Comparison of ENCODE assay signal across 25 cellular contexts in genomic region chr6:136873733-136874132, GRCh38. TPM values are rescaled to one million over a fixed set of nuclear protein-coding genes. Genes with fewer than 3 reads are reported as not detected.
DNase-seq lines count a peak whose midpoint lies in the region; ATAC-seq and TF ChIP-seq lines count a peak whose summit lies in the region.
"Had no signal": no experiment of that assay in that cellular context is flagged by ENCODE, and none has a peak within 500 bp of the region (broad histone marks: within the 10 kb centered on the region; RNA-seq: fewer than 3 reads in every experiment).

No MANE protein-coding gene starts in this region.

- no peak for TF ChIP-seq EP300 in SK-N-SH (IDR thresholded peaks at IDR 0.05; ENCODE audit: borderline replicate concordance in 1 of 2, low read depth in 1 of 2, low read length in 1 of 2)

- DNase-seq in Caki2 (ENCODE audit: low read depth) (peak; percentile 14), amniotic epithelial cell (ENCODE audit: low read depth) (peak; percentile 34), fibroblast of the aortic adventitia (ENCODE audit: low read depth) (peak; percentile 20), NCI-H2171 (lab: John Stamatoyannopoulos, UW) (no peak), SK-N-SH (no peak)
- DNase-seq: activated CD4-positive, alpha-beta T cell treated with anti-CD3 and anti-CD28 coated beads for 36 hours; body of pancreas; EL; hippocampal formation; lower lobe of right lung; MV-4-11; NCI-H187; NCI-H510A treated with DMSO at 0.1 percent for 48 hours; stimulated activated CD4-positive, alpha-beta T cell treated with anti-CD3 and anti-CD28 coated beads, Interleukin-12 subunit alpha, Interleukin-12 subunit beta, amount 100 ng/mL, for 4 hours; substantia nigra had no signal

- H3K4me3 ChIP-seq in HEK293 (ENCODE audit: low read depth, low read length): no peak overlapping the region
- no peak overlapping the region for H3K4me3 ChIP-seq in fibroblast of the aortic adventitia (ENCODE audit: low read depth, low read length)
- H3K4me3 ChIP-seq in SK-N-SH (ENCODE audit: low read depth in 2 of 2, low read length in 1 of 2): no peak overlapping the region
- H3K4me3 ChIP-seq: body of pancreas, lower lobe of right lung had no signal

- 91% methylated on average over 3 of the region's 3 CpGs for WGBS in SK-N-SH (ENCODE audit: low lambda C conversion rate)

- TF ChIP-seq RAD21 in SK-N-SH (IDR thresholded peaks at IDR 0.05; ENCODE audit: low read length): no peak

- no peak overlapping the region for H2AFZ ChIP-seq in SK-N-SH (ENCODE audit: low read depth)

- H3K36me3 ChIP-seq in HEK293 (ENCODE audit: control insufficient read depth in 2 of 2, insufficient read depth in 1 of 2, low read length in 2 of 2) (peaks cover 0 to 17% of the 10 kb centered on the region in 2 experiments; a peak in 2 of 3 replicates), SK-N-SH (replicated peaks in 1 of 2; ENCODE audit: control insufficient read depth in 1 of 2, insufficient read depth in 2 of 2, low read length in 1 of 2) (peaks cover 24 to 28% of the 10 kb centered on the region in 2 experiments)

- no peaks in the 10 kb centered on the region for H4K20me1 ChIP-seq in SK-N-SH (ENCODE audit: insufficient read depth)

- no peaks in the 10 kb centered on the region for H3K27me3 ChIP-seq in SK-N-SH (ENCODE audit: insufficient read depth)
- H3K27me3 ChIP-seq: body of pancreas, foreskin keratinocyte, neutrophil had no signal

- H3K79me2 ChIP-seq in SK-N-SH (ENCODE audit: insufficient read depth): no peaks in the 10 kb centered on the region

- H3K4me1 ChIP-seq in HEK293 (ENCODE audit: control insufficient read depth, insufficient read depth, low read length) (no peaks in the 10 kb centered on the region), SK-N-SH (ENCODE audit: control insufficient read depth in 1 of 2, insufficient read depth in 2 of 2, low read depth in 1 of 2, low read length in 1 of 2) (no peaks in the 10 kb centered on the region; a peak in 1 of 4 replicates)
- H3K4me1 ChIP-seq: foreskin keratinocyte, lower lobe of right lung had no signal

- POLR2A ChIA-PET in HEK293 (lab: Yijun Ruan, JAX): no interaction called here
- POLR2A ChIA-PET in SK-N-SH (lab: Yijun Ruan, JAX): no interaction called here

- H3K27ac ChIP-seq in HEK293 (ENCODE audit: extremely low read depth, low read depth, low read length) (no peak overlapping the region), SK-N-SH (ENCODE audit: low read depth in 2 of 2, low read length in 1 of 2) (no peak overlapping the region)
- H3K27ac ChIP-seq: body of pancreas, foreskin keratinocyte, HL-60, lower lobe of right lung, neutrophil had no signal

- ATAC-seq in GM21529 (IDR thresholded peaks at IDR 0.05; ENCODE audit: unreplicated experiment): no peak
- ATAC-seq in GM21360 (IDR thresholded peaks at IDR 0.05; ENCODE audit: unreplicated experiment): no peak
- ATAC-seq: activated CD4-positive, alpha-beta T cell treated with anti-CD3 and anti-CD28 coated beads for 36 hours; body of pancreas; foreskin keratinocyte; lower lobe of right lung; Right ventricle myocardium inferior had no signal

- TF ChIP-seq CTCF in HEK293 (tag by site-specific recombination; IDR thresholded peaks at IDR 0.05): no peak
- TF ChIP-seq CTCF in fibroblast of the aortic adventitia (IDR thresholded peaks at IDR 0.05; ENCODE audit: insufficient read depth, low read length): no peak
- no peak for TF ChIP-seq CTCF in SK-N-SH (IDR thresholded peaks at IDR 0.05)

- H3K4me2 ChIP-seq in SK-N-SH: no peak overlapping the region

- no peaks in the 10 kb centered on the region for H3F3A ChIP-seq in SK-N-SH (replicated peaks; ENCODE audit: insufficient read depth)

- in situ Hi-C loops in Caki2 (cut with HindIII; ENCODE audit: low pct_unique_long_range_greater_than_20kb, low sequenced_read_pairs): no loop called here

- no peaks in the 10 kb centered on the region for H3K9me3 ChIP-seq in HEK293 (ENCODE audit: control insufficient read depth, insufficient read depth, low read depth, low read length)
- no peaks in the 10 kb centered on the region; the same call in 1 of the 2 replicates for H3K9me3 ChIP-seq in SK-N-SH

- H3K9me2 ChIP-seq in SK-N-SH: no peaks in the 10 kb centered on the region

- no peak overlapping the region for H3K9ac ChIP-seq in SK-N-SH

- CTCF ChIA-PET in HEK293 (lab: Yijun Ruan, JAX) (interaction anchor here (0.8 kb wide), 1 partner anchor 12 kb away, joined by 3 read pairs; no protein-coding TSS in a partner anchor), SK-N-SH (lab: Yijun Ruan, JAX) (interaction anchor here (1.0 to 1.3 kb wide), 2 partner anchors 17 to 220 kb away, joined by 3 read pairs; no protein-coding TSS in a partner anchor)

TF ChIP-seq in HEK293, 187 proteins besides CTCF, POLR2A, EP300 and RAD21 (continues in another document):
- TF ChIP-seq ZNF837 (tag by site-specific recombination; IDR thresholded peaks at IDR 0.05): no peak
- peak; percentile 90 for TF ChIP-seq SETDB1 (IDR thresholded peaks at IDR 0.05; ENCODE audit: insufficient read length, low read length)
- no peak for TF ChIP-seq PRDM4 (tag by site-specific recombination; IDR thresholded peaks at IDR 0.05)

TF ChIP-seq in SK-N-SH, 30 proteins besides CTCF, POLR2A, EP300 and RAD21:
- TF ChIP-seq NRF1 (IDR thresholded peaks at IDR 0.05; ENCODE audit: low read depth, low read length) (no peak), REST (IDR thresholded peaks at IDR 0.05; ENCODE audit: low read depth, low read length) (no peak), TAF1 (IDR thresholded peaks at IDR 0.05; ENCODE audit: borderline replicate concordance, low read depth, low read length) (no peak), TEAD4 (IDR thresholded peaks at IDR 0.05; ENCODE audit: borderline replicate concordance, insufficient read depth) (no peak), ELF1 (IDR thresholded peaks at IDR 0.05) (no peak), NFIC (IDR thresholded peaks at IDR 0.05; ENCODE audit: borderline replicate concordance) (no peak), MEF2A (IDR thresholded peaks at IDR 0.05; ENCODE audit: borderline replicate concordance, low read depth) (no peak), PBX3 (IDR thresholded peaks at IDR 0.05) (no peak), FOSL2 (IDR thresholded peaks at IDR 0.05; ENCODE audit: borderline replicate concordance, low read depth) (no peak), SIN3A (IDR thresholded peaks at IDR 0.05; ENCODE audit: borderline replicate concordance, low read depth, low read length) (no peak), SMC3 (IDR thresholded peaks at IDR 0.05; ENCODE audit: low read depth, low read length) (no peak), RXRA (IDR thresholded peaks at IDR 0.05; ENCODE audit: borderline replicate concordance, low read depth) (no peak), TCF12 (IDR thresholded peaks at IDR 0.05) (no peak), GATA2 (CRISPR knock-in tag; IDR thresholded peaks at IDR 0.05) (no peak), RFX5 (IDR thresholded peaks at IDR 0.05; ENCODE audit: low read length) (no peak)
TF ChIP-seq in SK-N-SH: peak in this region for 0.

RNA-seq across cellular contexts. Expression of gene SLC35D3, which starts 48.4 kb away (rescaled TPM):
- total RNA-seq in Caki2 (2014; rRNA removed; shearing (Covaris generic); ENCODE audit: low replicate concordance): not detected in 2 replicates
- not detected in 2 replicates for total RNA-seq in fibroblast of the aortic adventitia (ENCODE audit: low replicate concordance)
- 0.05 and 0.16 TPM in 2 replicates for polyA plus RNA-seq in SK-N-SH (2012; rRNA removed)
- 0.19 and 0.34 TPM in 2 replicates for polyA plus RNA-seq in SK-N-SH (2012; cell fraction: cytosol; rRNA removed)
- polyA plus RNA-seq in SK-N-SH (2012; cell fraction: nucleus; rRNA removed): 0.09 and 0.11 TPM in 2 replicates
- total RNA-seq: activated CD4-positive, alpha-beta T cell treated with anti-CD3 and anti-CD28 coated beads for 36 hours; body of pancreas; foreskin keratinocyte; lower lobe of right lung; Right ventricle myocardium inferior; ureter had no signal
- polyA plus RNA-seq: foreskin keratinocyte, IgD-negative memory B cell, keratinocyte had no signal

RNA-seq across cellular contexts. Expression of gene PEX7, which starts 51.3 kb away (rescaled TPM):
- total RNA-seq in Caki2 (2014; rRNA removed; shearing (Covaris generic); ENCODE audit: low replicate concordance): 13.8 and 22.3 TPM in 2 replicates
- total RNA-seq in fibroblast of the aortic adventitia (ENCODE audit: low replicate concordance): 5.0 and 10.6 TPM in 2 replicates
- polyA plus RNA-seq in SK-N-SH (2012; rRNA removed): 10.8 and 13.1 TPM in 2 replicates
- 14.9 and 15.5 TPM in 2 replicates for polyA plus RNA-seq in SK-N-SH (2012; cell fraction: cytosol; rRNA removed)
- 4.2 and 5.7 TPM in 2 replicates for polyA plus RNA-seq in SK-N-SH (2012; cell fraction: nucleus; rRNA removed)

Comparison
In these comparisons a context has a peak if more than half of its experiments do, and no peak if none do; other contexts are left out.
1. DNase-seq: peak in Caki2 (single experiment), amniotic epithelial cell (single experiment) and fibroblast of the aortic adventitia (single experiment); none in NCI-H2171 (single experiment) and SK-N-SH (single experiment).